Comparison of ENCODE assay signal across 21 cellular contexts in the genomic region with DNA sequence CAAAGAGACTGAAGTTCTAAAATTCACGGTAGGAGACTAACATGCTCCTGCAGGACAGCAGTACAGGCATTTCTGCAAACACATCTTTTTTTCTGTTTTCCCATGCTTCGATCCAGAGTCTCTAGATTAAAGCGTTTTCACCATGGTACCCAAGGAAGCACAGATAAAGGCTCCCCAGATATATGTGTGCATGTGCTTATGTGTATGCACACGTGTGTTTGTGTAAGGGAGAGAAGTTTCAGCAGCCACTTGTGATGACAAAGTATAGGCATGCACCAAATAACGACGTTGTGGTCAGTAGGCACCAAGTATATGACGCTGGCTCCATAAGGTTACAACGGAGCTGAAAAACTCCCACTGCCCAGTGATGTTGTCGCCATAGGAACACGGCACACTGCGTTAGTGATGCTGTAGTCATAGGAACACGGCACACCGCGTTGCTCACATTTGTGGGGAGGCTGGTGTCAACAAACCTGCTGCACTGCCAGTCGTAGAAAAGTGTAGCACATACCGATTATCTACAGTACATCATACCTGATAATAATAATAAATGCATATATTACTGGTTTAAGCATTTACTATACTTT.
"Had no signal": no experiment of that assay in that cellular context is flagged by ENCODE, and none has a peak within 500 bp of the region (broad histone marks: within the 10 kb centered on the region; RNA-seq: fewer than 3 reads in every experiment).

No MANE protein-coding gene starts in this region.

- H3K9me3 Mint-ChIP-seq: effector memory CD8-positive, alpha-beta T cell; mesothelial cell of epicardium; naive B cell; natural killer cell treated with Interleukin-12 subunit alpha and Interleukin-12 subunit beta and Interleukin-15 and Interleukin-18, amount 100 ng/mL, for 72 hours; neural progenitor cell; type B pancreatic cell had no signal

- H3K9me3 ChIP-seq: lower lobe of right lung, mucosa of descending colon, right atrium auricular region, sigmoid colon, testis, tibial artery had no signal

- H3K79me2 ChIP-seq: parathyroid adenoma had no signal

- H3K27ac ChIP-seq: lower lobe of right lung, neural progenitor cell, parathyroid adenoma, right atrium auricular region, sigmoid colon, testis, tibial artery had no signal

- H3K4me1 Mint-ChIP-seq: mesothelial cell of epicardium had no signal

- H2AFZ ChIP-seq: neural progenitor cell, parathyroid adenoma had no signal

- H3K4me3 ChIP-seq: lower lobe of right lung, mucosa of descending colon, neural progenitor cell, right atrium auricular region, sigmoid colon, testis, tibial artery had no signal

- H3K36me3 ChIP-seq: neural progenitor cell, right atrium auricular region had no signal

- H3K9ac ChIP-seq: neural progenitor cell, parathyroid adenoma had no signal

- H3K27me3 ChIP-seq: neural progenitor cell, right atrium auricular region, sigmoid colon, testis, tibial artery had no signal

- H3K4me2 ChIP-seq: neural progenitor cell had no signal

- H3K4me1 ChIP-seq: lower lobe of right lung, neural progenitor cell, parathyroid adenoma, right atrium auricular region, sigmoid colon, testis, tibial artery had no signal

- DNase-seq: cortex of kidney; effector memory CD8-positive, alpha-beta T cell; left ventricle myocardium superior; lower lobe of right lung; mucosa of descending colon; naive B cell; stimulated activated CD4-positive, alpha-beta T cell treated with anti-CD3 and anti-CD28 coated beads, Interleukin-2, amount 100 ng/mL, for 24 hours; stimulated activated CD4-positive, alpha-beta T cell treated with anti-CD3 and anti-CD28 coated beads, Interleukin-4, amount 100 ng/mL, for 24 hours; stimulated activated naive CD8-positive, alpha-beta T cell treated with anti-CD3 and anti-CD28 coated beads, Interleukin-15, Interleukin-2, amounts not matched to agents 100 U/mL and 50 U/mL, for 24 hours; substantia nigra; testis had no signal

- H3K27ac Mint-ChIP-seq: effector memory CD8-positive, alpha-beta T cell; mesothelial cell of epicardium; natural killer cell treated with Interleukin-12 subunit alpha and Interleukin-12 subunit beta and Interleukin-15 and Interleukin-18, amount 100 ng/mL, for 72 hours; neural progenitor cell; progenitor cell of endocrine pancreas; stimulated activated memory B cell treated with anti-CD40 and anti-IgM and Interleukin-4, amounts not matched to agents 10 μg/mL and 1 μg/mL and 100 μg/mL, for 72 hours; type B pancreatic cell had no signal

- H3K4me3 Mint-ChIP-seq: effector memory CD8-positive, alpha-beta T cell; mesothelial cell of epicardium; naive B cell; natural killer cell treated with Interleukin-12 subunit alpha and Interleukin-12 subunit beta and Interleukin-15 and Interleukin-18, amount 100 ng/mL, for 72 hours; neural progenitor cell; stimulated activated memory B cell treated with anti-CD40 and anti-IgM and Interleukin-4, amounts not matched to agents 10 μg/mL and 1 μg/mL and 100 μg/mL, for 72 hours; type B pancreatic cell had no signal

- H3K27me3 Mint-ChIP-seq: naive B cell; natural killer cell treated with Interleukin-12 subunit alpha and Interleukin-12 subunit beta and Interleukin-15 and Interleukin-18, amount 100 ng/mL, for 72 hours; stimulated activated memory B cell treated with anti-CD40 and anti-IgM and Interleukin-4, amounts not matched to agents 10 μg/mL and 1 μg/mL and 100 μg/mL, for 72 hours had no signal

- H3K36me3 Mint-ChIP-seq: mesothelial cell of epicardium; natural killer cell treated with Interleukin-12 subunit alpha and Interleukin-12 subunit beta and Interleukin-15 and Interleukin-18, amount 100 ng/mL, for 72 hours; neural progenitor cell; type B pancreatic cell had no signal
